Comparison of ENCODE assay signal across 8 cellular contexts in genomic region chr22:30423296-30423958, GRCh38. TPM values are rescaled to one million over a fixed set of nuclear protein-coding genes. Genes with fewer than 3 reads are reported as not detected.
DNase-seq lines count a peak whose midpoint lies in the region; ATAC-seq and TF ChIP-seq lines count a peak whose summit lies in the region.

No MANE protein-coding gene starts in this region.

- TF ChIP-seq CTCF in fibroblast of villous mesenchyme (IDR thresholded peaks at IDR 0.05; ENCODE audit: insufficient read depth, low read depth, low read length), result no peak
- peak in 2 of 3 donors; percentile 18 to 58 for TF ChIP-seq CTCF in ovary (IDR thresholded peaks at IDR 0.05)

- ATAC-seq in activated T-cell treated with anti-CD3 and anti-CD28 coated beads, Interleukin-2, amount 50 U/mL, for 4 hours, result peak; percentile 30 to 31

- peaks cover 57% of the 10 kb centered on the region for H3K4me1 Mint-ChIP-seq in activated T-cell treated with anti-CD3 and anti-CD28 coated beads, Interleukin-2, amount 50 U/mL, for 4 hours (ENCODE audit: low read depth)

- TF ChIP-seq POLR2A in GM10847 (IDR thresholded peaks at IDR 0.05; ENCODE audit: extremely low read depth, insufficient read length) (peak; percentile 69), ovary (IDR thresholded peaks at IDR 0.05) (peak; percentile 93)

- H3K27ac ChIP-seq in ovary, result peak overlapping the region; percentile 79 to 97

- H3K36me3 ChIP-seq in ovary, result no peaks in the 10 kb centered on the region

- H3K9me3 ChIP-seq in ovary, result no peaks in the 10 kb centered on the region

- H3K27me3 ChIP-seq in ovary, result no peaks in the 10 kb centered on the region

- peak overlapping the region; percentile 71 for H3K4me3 ChIP-seq in fibroblast of villous mesenchyme (ENCODE audit: low read depth, low read length)
- H3K4me3 ChIP-seq in ovary, result peak overlapping the region; percentile 55

- no peaks in the 10 kb centered on the region for H3K9me3 Mint-ChIP-seq in activated T-cell treated with anti-CD3 and anti-CD28 coated beads, Interleukin-2, amount 50 U/mL, for 4 hours

- 0% methylated on average over 45 of the region's 45 CpGs for WGBS in ovary, 3 donors

- H3K4me3 Mint-ChIP-seq in activated T-cell treated with anti-CD3 and anti-CD28 coated beads, Interleukin-2, amount 50 U/mL, for 4 hours, result peak overlapping the region; percentile 93

- H3K27me3 Mint-ChIP-seq in activated T-cell treated with anti-CD3 and anti-CD28 coated beads, Interleukin-2, amount 50 U/mL, for 4 hours (ENCODE audit: low read depth), result no peaks in the 10 kb centered on the region

- DNase-seq in H4 (ENCODE audit: low spot score) (peak; percentile 56), NCI-H146 (lab: John Stamatoyannopoulos, UW) (peak; percentile 80), fibroblast of villous mesenchyme (ENCODE audit: low read depth) (no peak), ovary (no peak), 8988T (no peak), NCI-H187 (lab: John Stamatoyannopoulos, UW) (no peak)
- peak; percentile 30 for DNase-seq in activated T-cell treated with anti-CD3 and anti-CD28 coated beads, Interleukin-2, amount 50 U/mL, for 4 hours

- intact Hi-C loops in ovary (cut with DNase I), result loop anchor here in 1 of 4 donors (10.0 kb wide), 1 partner anchor 171 kb away; the partner anchor contains the start of gene PES1

- peaks cover 6% of the 10 kb centered on the region for H3K4me1 ChIP-seq in ovary (ENCODE audit: insufficient read depth)

- TF ChIP-seq EP300 in ovary (IDR thresholded peaks at IDR 0.05), result no peak

- peaks cover 17% of the 10 kb centered on the region for H3K36me3 Mint-ChIP-seq in activated T-cell treated with anti-CD3 and anti-CD28 coated beads, Interleukin-2, amount 50 U/mL, for 4 hours (ENCODE audit: insufficient read depth)

RNA-seq across cellular contexts. Expression of gene MTFP1, which starts 2.1 kb away (rescaled TPM):
- 45.6 and 47.0 TPM in 2 replicates for total RNA-seq in H4 (2014; rRNA removed; shearing (Covaris generic))
- 100 to 1,000 TPM in 1 of 3 donors, 10 to 100 TPM in 2; 97.0 to 113 (median 99.9) TPM for total RNA-seq in activated T-cell treated with anti-CD3 and anti-CD28 coated beads, Interleukin-2, amount 50 U/mL, for 4 hours
- 10.8 and 11.3 TPM in 2 replicates for total RNA-seq in fibroblast of villous mesenchyme
- 10 to 100 TPM in 1 of 7 donors, 1 to 10 TPM in 6; 1.7 to 10.9 (median 7.1) TPM for total RNA-seq in ovary
- polyA plus RNA-seq in ovary, result 1 to 10 TPM; 3.8 to 4.0 TPM

RNA-seq across cellular contexts. Expression of gene SEC14L2, which starts 26.6 kb away (rescaled TPM):
- total RNA-seq in H4 (2014; rRNA removed; shearing (Covaris generic)), result 2.4 and 7.8 TPM in 2 replicates
- total RNA-seq in activated T-cell treated with anti-CD3 and anti-CD28 coated beads, Interleukin-2, amount 50 U/mL, for 4 hours, result 10 to 100 TPM; 10.4 to 13.2 (median 12.5) TPM
- total RNA-seq in fibroblast of villous mesenchyme, result 9.5 and 12.2 TPM in 2 replicates
- total RNA-seq in ovary, result 10 to 100 TPM in 3 of 7 donors, 1 to 10 TPM in 4; 3.0 to 14.3 (median 9.0) TPM
- polyA plus RNA-seq in ovary, result 1 to 10 TPM; 2.5 to 8.2 TPM

RNA-seq across cellular contexts. Expression of gene RNF215, which starts 36.2 kb away (rescaled TPM):
- total RNA-seq in H4 (2014; rRNA removed; shearing (Covaris generic)), result 5.1 and 6.4 TPM in 2 replicates
- total RNA-seq in activated T-cell treated with anti-CD3 and anti-CD28 coated beads, Interleukin-2, amount 50 U/mL, for 4 hours, result 1 to 10 TPM; 3.9 to 5.1 (median 4.4) TPM
- total RNA-seq in fibroblast of villous mesenchyme, result 19.6 and 20.3 TPM in 2 replicates
- total RNA-seq in ovary, result 10 to 100 TPM in 5 of 7 donors, 1 to 10 TPM in 2; 6.1 to 26.1 (median 15.4) TPM
- polyA plus RNA-seq in ovary, result 10 to 100 TPM in 1 of 2 donors, 1 to 10 TPM in 1; 2.9 to 13.6 TPM

RNA-seq across cellular contexts. Expression of gene SEC14L3, which starts 48.4 kb away (rescaled TPM):
- not detected in 2 replicates for total RNA-seq in H4 (2014; rRNA removed; shearing (Covaris generic))
- not detected for total RNA-seq in activated T-cell treated with anti-CD3 and anti-CD28 coated beads, Interleukin-2, amount 50 U/mL, for 4 hours
- not detected in 2 replicates for total RNA-seq in fibroblast of villous mesenchyme
- total RNA-seq in ovary, result not detected
- polyA plus RNA-seq in ovary, result not detected

Comparison
In these comparisons a context has a peak if more than half of its experiments do, and no peak if none do; other contexts are left out.
1. DNase-seq: peak in H4 (single experiment), NCI-H146 (single experiment) and activated T-cell treated with anti-CD3 and anti-CD28 coated beads, Interleukin-2, amount 50 U/mL, for 4 hours (single experiment); none in fibroblast of villous mesenchyme (single experiment), ovary (0 of 5), 8988T (single experiment) and NCI-H187 (0 of 2).